8 cellular contexts compared by ENCODE assay signal in the genomic region with DNA sequence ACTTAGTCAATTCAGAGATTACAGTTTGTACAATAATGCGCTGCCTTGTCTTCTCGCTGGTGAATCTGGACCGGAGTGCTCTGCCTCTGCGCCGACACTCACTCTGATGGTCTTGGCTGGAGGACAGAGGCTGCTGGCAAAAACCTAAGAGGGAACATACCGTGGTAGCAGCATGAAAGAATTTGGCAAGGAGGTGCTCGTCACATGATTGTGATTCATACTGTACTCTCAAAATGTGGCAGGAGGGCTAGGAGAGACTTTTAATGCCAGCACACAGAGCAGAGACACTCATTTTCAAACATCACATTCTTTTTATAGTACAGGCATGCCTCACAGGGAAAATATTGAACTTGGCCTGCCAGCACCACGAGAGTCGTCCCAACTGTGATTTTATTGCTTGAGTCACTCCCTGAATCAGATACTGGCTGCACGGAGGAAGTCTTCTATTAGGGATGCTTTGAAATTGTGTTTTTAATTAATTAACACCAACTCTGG.
A peak's percentile ranks its signal among the peaks of the same experiment; 100 is the strongest.
DNase-seq lines count a peak whose midpoint lies in the region; ATAC-seq, FAIRE-seq and TF ChIP-seq lines count a peak whose summit lies in the region.

No MANE protein-coding gene starts in this region.

- TF ChIP-seq CTCF in H9 (conservative IDR thresholded peaks at IDR 0.05) (no peak), astrocyte (IDR thresholded peaks at IDR 0.05; ENCODE audit: insufficient read depth, low read depth, low read length) (no peak)

- no peak overlapping the region for H2BK120ac ChIP-seq in H9 (ENCODE audit: low read depth, low read length, poor library complexity, severe bottlenecking)

- H3K36me3 Mint-ChIP-seq in H9 (ENCODE audit: insufficient read depth in 1 of 3, low read depth in 3 of 3) (peaks cover 0 to 2% (median under 1%) of the 10 kb centered on the region in 3 experiments; a peak in 2 of 7 replicates), astrocyte (ENCODE audit: low read depth, unreplicated experiment) (no peaks in the 10 kb centered on the region)
- H3K36me3 Mint-ChIP-seq in stimulated activated naive B cell treated with anti-CD40 and anti-IgM and Interleukin-4, amounts not matched to agents 10 μg/mL and 1 μg/mL and 100 μg/mL, for 72 hours = no peaks in the 10 kb centered on the region

- FAIRE-seq in astrocyte (lab: Jason Lieb, UNC) = peak; percentile 100

- H3K9ac ChIP-seq in H9 (ENCODE audit: extremely low read depth, insufficient read length, low read length) (no peak overlapping the region), astrocyte (ENCODE audit: low read length) (peak overlapping the region; percentile 86)

- no peak overlapping the region for H3K23ac ChIP-seq in H9 (ENCODE audit: insufficient read length, low read depth, low read length)

- H4K91ac ChIP-seq in H9 (ENCODE audit: insufficient read length, low read depth, low read length) = no peak overlapping the region

- H3K4me3 ChIP-seq in astrocyte (ENCODE audit: insufficient read depth, low read depth, low read length) = peak overlapping the region; percentile 49

- no peak overlapping the region for H2BK5ac ChIP-seq in H9 (ENCODE audit: insufficient read length, low read length)

- no peak overlapping the region for H2AK5ac ChIP-seq in H9 (ENCODE audit: insufficient read length, low read length)

- H3K14ac ChIP-seq in H9 (ENCODE audit: insufficient read depth, low read length) = no peak overlapping the region

- no peak overlapping the region for H2BK12ac ChIP-seq in H9 (ENCODE audit: insufficient read length, low read depth, low read length)

- no peak overlapping the region for H4K5ac ChIP-seq in H9 (ENCODE audit: insufficient read length, low read depth, low read length)

- H3K36me3 ChIP-seq in astrocyte (ENCODE audit: insufficient read depth, low read length) = no peaks in the 10 kb centered on the region

- H3K23me2 ChIP-seq in H9 (ENCODE audit: insufficient read length, low read depth, low read length, poor library complexity, severe bottlenecking) = no peaks in the 10 kb centered on the region

- no peak overlapping the region for H3K56ac ChIP-seq in H9 (ENCODE audit: insufficient read length, low read depth, low read length)

- H3K4me3 Mint-ChIP-seq in H9 (no peak overlapping the region), astrocyte (ENCODE audit: unreplicated experiment) (peak overlapping the region; percentile 10)
- no peak overlapping the region for H3K4me3 Mint-ChIP-seq in stimulated activated naive B cell treated with anti-CD40 and anti-IgM and Interleukin-4, amounts not matched to agents 10 μg/mL and 1 μg/mL and 100 μg/mL, for 72 hours

- WGBS in H9 (ENCODE audit: extremely low coverage, insufficient read length, low lambda C conversion rate) = no CpG with 5 or more reads among the region's 10 CpGs

- H4K8ac ChIP-seq in H9 (replicated peaks; ENCODE audit: insufficient read length, low read depth, low read length) = no peak overlapping the region

- H3K27me3 Mint-ChIP-seq in H9 (ENCODE audit: low read depth) (no peaks in the 10 kb centered on the region), astrocyte (ENCODE audit: low read depth, unreplicated experiment) (no peaks in the 10 kb centered on the region)
- peaks cover 15 to 20% of the 10 kb centered on the region in 2 donors for H3K27me3 Mint-ChIP-seq in stimulated activated naive B cell treated with anti-CD40 and anti-IgM and Interleukin-4, amounts not matched to agents 10 μg/mL and 1 μg/mL and 100 μg/mL, for 72 hours

- no peaks in the 10 kb centered on the region for H3K79me1 ChIP-seq in H9 (ENCODE audit: insufficient read depth, low read depth, low read length, poor library complexity, severe bottlenecking)

- no peak overlapping the region for H3K27ac ChIP-seq in H9 (ENCODE audit: insufficient read length, low read depth, low read length)
- peak overlapping the region; percentile 98 for H3K27ac ChIP-seq in astrocyte (ENCODE audit: low read depth, low read length)

- no peak overlapping the region for H2AFZ ChIP-seq in H9 (ENCODE audit: low read length)
- no peak overlapping the region for H2AFZ ChIP-seq in astrocyte (ENCODE audit: low read depth, low read length)

- H3K4me1 ChIP-seq in H9 (ENCODE audit: insufficient read depth, low read length) (peaks cover 28% of the 10 kb centered on the region), astrocyte (ENCODE audit: insufficient read depth, low read length) (peaks cover 71% of the 10 kb centered on the region)

- no peak overlapping the region for H3K4me2 ChIP-seq in H9 (ENCODE audit: insufficient read depth, insufficient read length, low read length)
- peak overlapping the region; percentile 82 for H3K4me2 ChIP-seq in astrocyte (ENCODE audit: low read length)

- H4K20me1 ChIP-seq in H9 (ENCODE audit: control insufficient read depth, insufficient read depth, insufficient read length) (no peaks in the 10 kb centered on the region), astrocyte (ENCODE audit: insufficient read depth, low read length) (peaks cover 35% of the 10 kb centered on the region)

- H3K18ac ChIP-seq in H9 (ENCODE audit: insufficient read length, low read depth, low read length) = no peak overlapping the region

- no peak overlapping the region for H3T11ph ChIP-seq in H9 (ENCODE audit: low read length)

- DNase-seq in H9 (no peak), astrocyte (ENCODE audit: low read depth) (peak; percentile 100), inferior parietal cortex (ENCODE audit: extremely low spot score) (peak; percentile 61), NCI-H128 (lab: John Stamatoyannopoulos, UW; ENCODE audit: unreplicated experiment) (no peak), NCI-H524 treated with DMSO at 0.1 percent for 48 hours (lab: John Stamatoyannopoulos, UW) (no peak)
- DNase-seq in stimulated activated naive B cell treated with anti-CD40 and anti-IgM and Interleukin-4, amounts not matched to agents 10 μg/mL and 1 μg/mL and 100 μg/mL, for 72 hours = no peak
- no peak for DNase-seq in activated naive CD4-positive, alpha-beta T cell (lab: John Stamatoyannopoulos, UW)

- H3K9me3 ChIP-seq in H9 (ENCODE audit: control insufficient read depth, low read depth, low read length) (no peaks in the 10 kb centered on the region), astrocyte (ENCODE audit: insufficient read depth, low read depth, low read length) (no peaks in the 10 kb centered on the region)

- no peaks in the 10 kb centered on the region for H3K27me3 ChIP-seq in H9 (ENCODE audit: insufficient read depth, low read length)
- no peaks in the 10 kb centered on the region for H3K27me3 ChIP-seq in astrocyte (ENCODE audit: insufficient read depth, low read length)

- peaks cover 66 to 74% of the 10 kb centered on the region in 2 experiments for H3K4me1 Mint-ChIP-seq in H9
- H3K4me1 Mint-ChIP-seq in astrocyte (ENCODE audit: low read depth, unreplicated experiment) = peaks cover 65% of the 10 kb centered on the region
- peaks cover 0 to 15% of the 10 kb centered on the region in 2 donors for H3K4me1 Mint-ChIP-seq in stimulated activated naive B cell treated with anti-CD40 and anti-IgM and Interleukin-4, amounts not matched to agents 10 μg/mL and 1 μg/mL and 100 μg/mL, for 72 hours

- no peak for ATAC-seq in stimulated activated naive B cell treated with anti-CD40 and anti-IgM and Interleukin-4, amounts not matched to agents 10 μg/mL and 1 μg/mL and 100 μg/mL, for 72 hours (replicated peaks)
- no peak for ATAC-seq in GM19452 (IDR thresholded peaks at IDR 0.05; ENCODE audit: unreplicated experiment)

- H3K27ac Mint-ChIP-seq in H9 (peak overlapping the region; percentile 33 to 99 (median 57); a peak in 6 of 7 replicates), astrocyte (ENCODE audit: unreplicated experiment) (peak overlapping the region; percentile 91)
- peak overlapping the region; percentile 7 for H3K27ac Mint-ChIP-seq in stimulated activated naive B cell treated with anti-CD40 and anti-IgM and Interleukin-4, amounts not matched to agents 10 μg/mL and 1 μg/mL and 100 μg/mL, for 72 hours

- H3K4ac ChIP-seq in H9 (ENCODE audit: low read depth, low read length) = no peak overlapping the region

- no peaks in the 10 kb centered on the region for H3K9me3 Mint-ChIP-seq in H9
- peaks cover 2% of the 10 kb centered on the region for H3K9me3 Mint-ChIP-seq in astrocyte (ENCODE audit: unreplicated experiment)
- H3K9me3 Mint-ChIP-seq in stimulated activated naive B cell treated with anti-CD40 and anti-IgM and Interleukin-4, amounts not matched to agents 10 μg/mL and 1 μg/mL and 100 μg/mL, for 72 hours = no peaks in the 10 kb centered on the region

- no peak overlapping the region for H2BK20ac ChIP-seq in H9 (ENCODE audit: low read depth, low read length, poor library complexity, severe bottlenecking)

- H2BK15ac ChIP-seq in H9 (ENCODE audit: low read depth, low read length) = no peak overlapping the region

- no peaks in the 10 kb centered on the region for H3K79me2 ChIP-seq in H9 (ENCODE audit: insufficient read depth, low read length)
- H3K79me2 ChIP-seq in astrocyte (ENCODE audit: insufficient read depth, low read length) = peaks cover 74% of the 10 kb centered on the region

Comparison
In these comparisons a context has a peak if more than half of its experiments do, and no peak if none do; other contexts are left out.
1. DNase-seq: peak in astrocyte (single experiment) and inferior parietal cortex (single experiment); none in H9 (single experiment), stimulated activated naive B cell treated with anti-CD40 and anti-IgM and Interleukin-4, amounts not matched to agents 10 μg/mL and 1 μg/mL and 100 μg/mL, for 72 hours (single experiment), NCI-H128 (single experiment), activated naive CD4-positive, alpha-beta T cell (0 of 4) and NCI-H524 treated with DMSO at 0.1 percent for 48 hours (single experiment).
2. H3K27ac Mint-ChIP-seq: peak in every context shown above with its lines; median percentile 91 in astrocyte; 57 in H9; 7 in stimulated activated naive B cell treated with anti-CD40 and anti-IgM and Interleukin-4, amounts not matched to agents 10 μg/mL and 1 μg/mL and 100 μg/mL, for 72 hours.